In genomic region chr13:40800559-40800958, GRCh38 we compare ENCODE assay signal across 25 cellular contexts.
"Had no signal": no experiment of that assay in that cellular context is flagged by ENCODE, and none has a peak within 500 bp of the region (broad histone marks: within the 10 kb centered on the region; RNA-seq: fewer than 3 reads in every experiment).

No MANE protein-coding gene starts in this region.

- H3K4me3 Mint-ChIP-seq: activated CD4-positive, alpha-beta memory T cell treated with anti-CD3 and anti-CD28 coated beads, Interleukin-2, amount 10 ng/mL, durations not matched to agents 7 days and 5 days; activated CD4-positive, alpha-beta T cell treated with anti-CD3 and anti-CD28 coated beads for 36 hours; activated naive CD8-positive, alpha-beta T cell treated with anti-CD3 and anti-CD28 coated beads, Interleukin-2, amount 50 U/mL, for 24 hours; brain; T-cell had no signal

- H3K27me3 ChIP-seq: ascending aorta, cardiac muscle cell had no signal

- H3K4me1 ChIP-seq: ascending aorta had no signal

- H3K27me3 Mint-ChIP-seq: activated CD4-positive, alpha-beta memory T cell treated with anti-CD3 and anti-CD28 coated beads, Interleukin-2, amount 10 ng/mL, durations not matched to agents 7 days and 5 days; activated CD4-positive, alpha-beta T cell treated with anti-CD3 and anti-CD28 coated beads for 36 hours; activated naive CD8-positive, alpha-beta T cell treated with anti-CD3 and anti-CD28 coated beads, Interleukin-2, amount 50 U/mL, for 24 hours; T-cell had no signal

- H3K4me3 ChIP-seq: ascending aorta, cardiac muscle cell, SK-N-MC had no signal

- H3K27ac ChIP-seq: ascending aorta, cardiac muscle cell, SK-N-MC, WERI-Rb-1 had no signal

- DNase-seq: activated CD4-positive, alpha-beta memory T cell treated with anti-CD3 and anti-CD28 coated beads, Interleukin-2, amount 10 ng/mL, durations not matched to agents 7 days and 5 days; activated CD4-positive, alpha-beta T cell treated with anti-CD3 and anti-CD28 coated beads for 36 hours; activated CD4-positive, alpha-beta T cell treated with anti-CD3 and anti-CD28 coated beads, Interleukin-2, amount 50 U/mL, for 1 hour; activated effector memory CD4-positive, alpha-beta T cell treated with Interleukin-2 at 50 U/mL for 16 hours; activated naive CD4-positive, alpha-beta T cell; activated naive CD8-positive, alpha-beta T cell treated with anti-CD3 and anti-CD28 coated beads, Interleukin-2, amount 50 U/mL, for 24 hours; amniotic stem cell; NCI-H1105 treated with DMSO at 0.1 percent for 48 hours; NCI-H1436 treated with DMSO at 0.1 percent for 48 hours; NCI-H187; NCI-H2081; NCI-H2171; NCI-H226; NCI-H510A; NCI-H526 treated with DMSO at 0.1 percent for 48 hours; NCI-H82; RPMI8226; T-cell; WERI-Rb-1 had no signal

- H3K9me3 ChIP-seq: ascending aorta had no signal

- H3K27ac Mint-ChIP-seq: activated CD4-positive, alpha-beta memory T cell treated with anti-CD3 and anti-CD28 coated beads, Interleukin-2, amount 10 ng/mL, durations not matched to agents 7 days and 5 days; activated CD4-positive, alpha-beta T cell treated with anti-CD3 and anti-CD28 coated beads for 36 hours; activated naive CD8-positive, alpha-beta T cell treated with anti-CD3 and anti-CD28 coated beads, Interleukin-2, amount 50 U/mL, for 24 hours; brain had no signal

- H3K36me3 ChIP-seq: WERI-Rb-1 had no signal

- H3K4me1 Mint-ChIP-seq: brain had no signal

- ATAC-seq: activated CD4-positive, alpha-beta T cell treated with anti-CD3 and anti-CD28 coated beads for 36 hours; activated naive CD4-positive, alpha-beta T cell treated with anti-CD3 and anti-CD28 coated beads, Interleukin-2, amount 50 U/mL, for 72 hours; activated naive CD8-positive, alpha-beta T cell treated with anti-CD3 and anti-CD28 coated beads, Interleukin-2, amount 50 U/mL, for 24 hours; Right ventricle myocardium inferior; T-cell had no signal
